In the genomic region with DNA sequence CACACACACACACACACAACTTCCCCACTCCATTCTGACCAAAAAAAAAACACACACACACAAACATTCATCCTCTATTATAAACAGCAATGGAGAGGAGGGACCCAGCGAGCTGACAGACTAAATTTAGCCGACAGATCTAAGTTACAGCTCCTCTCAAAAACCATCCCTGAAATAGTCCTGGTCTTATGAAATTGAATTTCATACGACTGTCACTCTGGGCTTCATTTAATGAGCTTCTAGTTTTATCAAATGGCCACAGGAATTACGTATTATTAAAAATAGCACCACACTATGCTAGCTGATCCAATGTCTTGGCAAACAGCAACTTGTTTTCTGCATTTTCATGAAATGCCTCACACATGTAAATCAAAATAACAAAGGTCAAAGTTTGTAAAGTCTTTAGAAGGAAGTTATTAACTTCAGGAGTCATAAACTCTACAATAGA, we compare ENCODE assay signal across 20 cellular contexts.
A peak's percentile ranks its signal among the peaks of the same experiment; 100 is the strongest.
DNase-seq lines count a peak whose midpoint lies in the region; ATAC-seq and TF ChIP-seq lines count a peak whose summit lies in the region.
"Had no signal": no experiment of that assay in that cellular context is flagged by ENCODE, and none has a peak within 500 bp of the region (broad histone marks: within the 10 kb centered on the region; RNA-seq: fewer than 3 reads in every experiment).

No MANE protein-coding gene starts in this region.

- peak overlapping the region in 8 of 10 donors; percentile 12 to 68 (median 52) for H3K27ac ChIP-seq in heart right ventricle
- H3K27ac ChIP-seq: neural progenitor cell, prostate gland had no signal

- H3K4me3 ChIP-seq in heart right ventricle: no peak overlapping the region
- H3K4me3 ChIP-seq: neural progenitor cell, prostate gland, suprapubic skin had no signal

- no peak for TF ChIP-seq CTCF in heart right ventricle (IDR thresholded peaks at IDR 0.05)

- no peaks in the 10 kb centered on the region for H3K36me3 ChIP-seq in heart right ventricle
- H3K36me3 ChIP-seq: neural progenitor cell, prostate gland, suprapubic skin had no signal

- peaks cover 0 to 78% (median 59%) of the 10 kb centered on the region in 9 donors for H3K4me1 ChIP-seq in heart right ventricle
- H3K4me1 ChIP-seq: neural progenitor cell, prostate gland had no signal

- intact Hi-C loops in heart right ventricle (cut with DNase I) (loop anchor here in 1 of 10 donors (5.0 kb wide), 1 partner anchor 55 kb away; no protein-coding TSS in a partner anchor), sciatic nerve (cut with DNase I) (no loop called here)

- no peaks in the 10 kb centered on the region for H3K9me3 ChIP-seq in heart right ventricle
- H3K9me3 ChIP-seq: prostate gland, suprapubic skin had no signal

- H3K27me3 ChIP-seq in heart right ventricle: no peaks in the 10 kb centered on the region
- H3K27me3 ChIP-seq: neural progenitor cell, suprapubic skin had no signal

- WGBS in heart right ventricle, 2 donors: 15 to 29% methylated on average over 4 of the region's 4 CpGs

- DNase-seq in EH (ENCODE audit: low read depth): peak; percentile 37
- peak; percentile 28 for DNase-seq in amniotic epithelial cell (ENCODE audit: low read depth)
- DNase-seq in heart right ventricle: no peak
- no peak for DNase-seq in sciatic nerve (ENCODE audit: low spot score)
- no peak for DNase-seq in D341Med (ENCODE audit: low spot score)
- DNase-seq in NCI-H2081 treated with DMSO at 0.1 percent for 48 hours (lab: John Stamatoyannopoulos, UW): no peak
- no peak for DNase-seq in nucleus accumbens (lab: John Stamatoyannopoulos, UW)
- DNase-seq in NCI-H526 (lab: John Stamatoyannopoulos, UW): no peak
- DNase-seq: ACHN; activated CD4-positive, alpha-beta T cell treated with anti-CD3 and anti-CD28 coated beads, Interleukin-2, amount 10 ng/mL, durations not matched to agents 24 days and 14 days; activated naive CD8-positive, alpha-beta T cell treated with anti-CD3 and anti-CD28 coated beads, Interleukin-2, amount 10 ng/mL, durations not matched to agents 7 days and 5 days; DMS153; NCI-H146; NCI-H2171 treated with DMSO at 0.1 percent for 48 hours; SIG-M5; stimulated activated CD4-positive, alpha-beta T cell treated with anti-CD3 and anti-CD28 coated beads, Interleukin-12 subunit alpha, Interleukin-12 subunit beta, amount 100 ng/mL, for 4 hours; T-cell had no signal

- peak; percentile 44 to 84 (median 76) for ATAC-seq in heart right ventricle
- peak; percentile 2 for ATAC-seq in sciatic nerve
- ATAC-seq: T-cell had no signal

Comparison
In these comparisons a context has a peak if more than half of its experiments do, and no peak if none do; other contexts are left out.
1. DNase-seq: peak in EH (single experiment) and amniotic epithelial cell (single experiment); none in heart right ventricle (0 of 2), sciatic nerve (single experiment), D341Med (single experiment), NCI-H2081 treated with DMSO at 0.1 percent for 48 hours (single experiment), nucleus accumbens (0 of 56) and NCI-H526 (0 of 2).